Comparison of ENCODE assay signal across 9 cellular contexts in the genomic region with DNA sequence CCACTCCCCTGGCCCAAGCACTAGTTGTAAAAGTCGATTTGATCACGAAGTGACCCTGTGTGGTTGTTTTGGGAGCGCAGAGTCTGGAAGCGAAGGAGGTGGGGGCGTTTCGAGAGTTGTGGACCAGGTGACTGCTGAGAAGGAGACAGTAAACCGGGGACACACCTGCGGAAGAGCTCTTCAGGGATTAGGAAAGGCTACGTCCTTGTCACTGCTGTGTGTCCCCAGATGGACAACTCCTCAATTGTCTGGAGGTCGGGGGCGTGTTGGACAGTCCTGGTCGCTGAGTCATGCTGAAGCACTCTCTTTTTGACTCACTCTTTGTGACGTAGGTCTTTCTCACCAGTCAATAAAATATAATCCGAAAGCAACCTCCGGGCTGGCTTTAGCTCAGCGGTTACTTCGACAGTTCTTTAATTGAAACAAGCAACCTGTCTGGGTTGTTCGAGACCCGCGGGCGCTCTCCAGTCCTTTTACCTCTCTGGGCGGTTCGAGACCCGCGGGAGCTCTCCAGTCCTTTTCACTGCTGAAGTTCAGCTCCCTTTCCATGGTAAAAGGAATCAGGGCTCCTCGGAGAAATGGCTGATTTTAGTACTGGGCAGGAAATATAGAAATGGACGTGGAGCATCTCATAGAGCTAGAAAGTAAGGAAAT. TPM values are rescaled to one million over a fixed set of nuclear protein-coding genes. Genes with fewer than 3 reads are reported as not detected.
A peak's percentile ranks its signal among the peaks of the same experiment; 100 is the strongest.
DNase-seq lines count a peak whose midpoint lies in the region; ATAC-seq, FAIRE-seq and TF ChIP-seq lines count a peak whose summit lies in the region.
"Had no signal": no experiment of that assay in that cellular context is flagged by ENCODE, and none has a peak within 500 bp of the region (broad histone marks: within the 10 kb centered on the region; RNA-seq: fewer than 3 reads in every experiment).

No MANE protein-coding gene starts in this region.

- ATAC-seq in GM19467 (IDR thresholded peaks at IDR 0.05; ENCODE audit: unreplicated experiment), result peak; percentile 87

- H3K4me3 ChIP-seq in HL-60 (replicated peaks; ENCODE audit: insufficient read depth, low read length) (peak overlapping the region; percentile 89), mesodermal cell (ENCODE audit: extremely low read depth, insufficient read depth, low read length, poor library complexity, severe bottlenecking) (peak overlapping the region; percentile 54)

- no peaks in the 10 kb centered on the region for H3K4me1 ChIP-seq in mesodermal cell (ENCODE audit: control insufficient read depth, insufficient read depth, low read length, poor library complexity, severe bottlenecking)

- 4% methylated on average over 25 of the region's 27 CpGs for WGBS in mesodermal cell (ENCODE audit: insufficient coverage in 2 of 2), 2 experiments

- no peaks in the 10 kb centered on the region for H3K9me3 ChIP-seq in mesodermal cell (ENCODE audit: control insufficient read depth, low read length)

- peak; percentile 23 for FAIRE-seq in endometrium (lab: Jason Lieb, UNC)
- FAIRE-seq: frontal cortex had no signal

- no peaks in the 10 kb centered on the region for H3K27me3 ChIP-seq in HL-60 (ENCODE audit: insufficient read depth, poor library complexity, severe bottlenecking)

- H3K27ac ChIP-seq in HL-60 (replicated peaks) (peak overlapping the region; percentile 41), mesodermal cell (ENCODE audit: low read depth, low read length, severe bottlenecking) (peak overlapping the region; percentile 95)

- DNase-seq in CD1c-positive myeloid dendritic cell (ENCODE audit: extremely low spot score) (peak; percentile 99), HL-60 (ENCODE audit: low read depth in 1 of 2, low spot score in 1 of 2) (peak; percentile 76 to 82), NOMO-1 treated with dmso at 0.1 percent for 144 hours (lab: John Stamatoyannopoulos, UW; ENCODE audit: unreplicated experiment) (peak; percentile 81)
- DNase-seq in activated CD8-positive, alpha-beta memory T cell treated with anti-CD3 and anti-CD28 coated beads, Interleukin-2, amount 50 U/mL, for 4 hours, result peak; percentile 86
- peak; percentile 85 for DNase-seq in stimulated activated CD8-positive, alpha-beta memory T cell treated with anti-CD3 and anti-CD28 coated beads, Interleukin-15, amount 100 ng/mL, for 1 hour (ENCODE audit: low read depth)

- H3K36me3 ChIP-seq in mesodermal cell (ENCODE audit: control insufficient read depth, insufficient read depth, low read length), result peaks cover 21% of the 10 kb centered on the region

- no peak for TF ChIP-seq CTCF in HL-60 (IDR thresholded peaks at IDR 0.05; ENCODE audit: insufficient read depth, low read length)

RNA-seq across cellular contexts. Expression of gene ZMAT2, which starts 10.8 kb away (rescaled TPM):
- polyA plus RNA-seq in mesodermal cell (2013, experiment 1 of 2), result 55.8 TPM
- 57.6 TPM for polyA plus RNA-seq in mesodermal cell (2013, experiment 2 of 2)

RNA-seq across cellular contexts. Expression of gene HARS2, which starts 19.8 kb away (rescaled TPM):
- polyA plus RNA-seq in mesodermal cell (2013, experiment 1 of 2), result 22.3 TPM
- 21.7 TPM for polyA plus RNA-seq in mesodermal cell (2013, experiment 2 of 2)

RNA-seq across cellular contexts. Expression of gene HARS1, which starts 19.9 kb away (rescaled TPM):
- polyA plus RNA-seq in mesodermal cell (2013, experiment 1 of 2), result 50.3 TPM
- 45.7 TPM for polyA plus RNA-seq in mesodermal cell (2013, experiment 2 of 2)

RNA-seq across cellular contexts. Expression of gene DND1, which starts 37.6 kb away (rescaled TPM):
- polyA plus RNA-seq in mesodermal cell (2013, experiment 1 of 2), result 1.5 TPM
- 1.1 TPM for polyA plus RNA-seq in mesodermal cell (2013, experiment 2 of 2)

RNA-seq across cellular contexts. Expression of gene WDR55, which starts 46.3 kb away (rescaled TPM):
- 18.6 TPM for polyA plus RNA-seq in mesodermal cell (2013, experiment 1 of 2)
- 14.3 TPM for polyA plus RNA-seq in mesodermal cell (2013, experiment 2 of 2)

Comparison
In these comparisons a context has a peak if more than half of its experiments do, and no peak if none do; other contexts are left out.
1. Peak in every context shown above with its lines: DNase-seq, ATAC-seq, H3K4me3 ChIP-seq and H3K27ac ChIP-seq.